In genomic region chr17:43216369-43216761, GRCh38 we compare ENCODE assay signal across 29 cellular contexts. TPM values are rescaled to one million over a fixed set of nuclear protein-coding genes. Genes with fewer than 3 reads are reported as not detected.
"Had no signal": no experiment of that assay in that cellular context is flagged by ENCODE, and none has a peak within 500 bp of the region (broad histone marks: within the 10 kb centered on the region; RNA-seq: fewer than 3 reads in every experiment).

No MANE protein-coding gene starts in this region.

- H3K36me3 ChIP-seq: colonic mucosa had no signal

- DNase-seq: activated CD4-positive, alpha-beta T cell treated with anti-CD3 and anti-CD28 coated beads for 4 hours; activated CD4-positive, alpha-beta T cell treated with anti-CD3 and anti-CD28 coated beads, Interleukin-2, amount 50 U/mL, for 4 hours; activated effector memory CD4-positive, alpha-beta T cell treated with anti-CD3 and anti-CD28 coated beads, Interleukin-2, amount 50 U/mL, for 16 hours; activated naive CD4-positive, alpha-beta T cell treated with anti-CD3 and anti-CD28 coated beads for 36 hours; colonic mucosa; effector memory CD8-positive, alpha-beta T cell; hypothalamus; immature natural killer cell; left lung; mesendoderm; mucosa of descending colon; retina; stimulated activated CD4-positive, alpha-beta T cell treated with anti-CD3 and anti-CD28 coated beads, Interleukin-2, amount 100 ng/mL, for 48 hours; T-helper 1 cell had no signal

- H3K4me3 Mint-ChIP-seq: activated naive CD4-positive, alpha-beta T cell treated with anti-CD3 and anti-CD28 coated beads for 36 hours; central memory CD8-positive, alpha-beta T cell; effector memory CD8-positive, alpha-beta T cell; immature natural killer cell; stimulated activated naive CD8-positive, alpha-beta T cell treated with anti-CD3 and anti-CD28 coated beads, Interleukin-15, Interleukin-2, amounts not matched to agents 100 ng/mL and 50 ng/mL, for 24 hours; type B pancreatic cell had no signal

- H3K9me3 Mint-ChIP-seq: activated naive CD4-positive, alpha-beta T cell treated with anti-CD3 and anti-CD28 coated beads for 36 hours; central memory CD8-positive, alpha-beta T cell; effector memory CD8-positive, alpha-beta T cell; immature natural killer cell; nephron; stimulated activated naive CD8-positive, alpha-beta T cell treated with anti-CD3 and anti-CD28 coated beads, Interleukin-15, Interleukin-2, amounts not matched to agents 100 ng/mL and 50 ng/mL, for 24 hours; type B pancreatic cell had no signal

- H3K4me1 ChIP-seq: colonic mucosa had no signal

- H3K9me3 ChIP-seq: colonic mucosa, left lung, mucosa of descending colon, prostate gland, vagina had no signal

- FAIRE-seq: bronchial epithelial cell had no signal

- H3K36me3 Mint-ChIP-seq: type B pancreatic cell had no signal

- H3K4me3 ChIP-seq: colonic mucosa, left lung, lung, mucosa of descending colon, prostate gland, vagina had no signal

- H3K27me3 Mint-ChIP-seq: central memory CD8-positive, alpha-beta T cell; effector memory CD8-positive, alpha-beta T cell; stimulated activated naive CD8-positive, alpha-beta T cell treated with anti-CD3 and anti-CD28 coated beads, Interleukin-15, Interleukin-2, amounts not matched to agents 100 ng/mL and 50 ng/mL, for 24 hours; type B pancreatic cell had no signal

- H3K27ac Mint-ChIP-seq: effector memory CD8-positive, alpha-beta T cell; immature natural killer cell; type B pancreatic cell had no signal

- H3K27me3 ChIP-seq: colonic mucosa, left lung, vagina had no signal

- H3K27ac ChIP-seq: colonic mucosa, left lung, prostate gland, vagina had no signal

- ATAC-seq: effector memory CD8-positive, alpha-beta T cell; left lung; mucosa of descending colon had no signal

RNA-seq across cellular contexts. Expression of gene CCDC200, which starts 12.1 kb away (rescaled TPM):
- total RNA-seq: activated naive CD4-positive, alpha-beta T cell treated with anti-CD3 and anti-CD28 coated beads for 36 hours; bronchial epithelial cell; colonic mucosa; fibroblast of lung; fibroblast of villous mesenchyme; kidney epithelial cell; mucosa of descending colon; osteoblast; subcutaneous adipose tissue; vagina had no signal
- polyA plus RNA-seq: esophagus, fibroblast of lung had no signal

RNA-seq across cellular contexts. Expression of gene RNU2-1, which starts 17.4 kb away (rescaled TPM):
- total RNA-seq: bronchial epithelial cell, fibroblast of lung, fibroblast of villous mesenchyme, kidney epithelial cell, osteoblast, prostate gland, subcutaneous adipose tissue, vagina had no signal
- polyA plus RNA-seq: esophagus, fibroblast of lung, immature natural killer cell, lung, thymus had no signal
